17 cellular contexts compared by ENCODE assay signal in genomic region chr7:120955577-120956149, GRCh38. TPM values are rescaled to one million over a fixed set of nuclear protein-coding genes. Genes with fewer than 3 reads are reported as not detected.
DNase-seq lines count a peak whose midpoint lies in the region; ATAC-seq lines count a peak whose summit lies in the region.
"Had no signal": no experiment of that assay in that cellular context is flagged by ENCODE, and none has a peak within 500 bp of the region (broad histone marks: within the 10 kb centered on the region; RNA-seq: fewer than 3 reads in every experiment).

No MANE protein-coding gene starts in this region.

- no peak overlapping the region for H3K4me2 ChIP-seq in GM23248 (ENCODE audit: unreplicated experiment)
- H3K4me2 ChIP-seq: smooth muscle cell had no signal

- no peaks in the 10 kb centered on the region for H3K9me2 ChIP-seq in GM23248 (ENCODE audit: insufficient read depth)

- H3K9me3 ChIP-seq in CD4-positive, CD25-positive, alpha-beta regulatory T cell (ENCODE audit: control insufficient read depth in 2 of 2, low read length in 2 of 2), result no peaks in the 10 kb centered on the region
- no peaks in the 10 kb centered on the region for H3K9me3 ChIP-seq in GM23248 (ENCODE audit: low read depth)
- H3K9me3 ChIP-seq: Caco-2, esophagus muscularis mucosa had no signal

- H2AFZ ChIP-seq in GM23248, result no peak overlapping the region
- H2AFZ ChIP-seq: parathyroid adenoma had no signal

- H3K27me3 ChIP-seq in CD4-positive, CD25-positive, alpha-beta regulatory T cell (ENCODE audit: control insufficient read depth, insufficient read depth, low read length), result no peaks in the 10 kb centered on the region
- H3K27me3 ChIP-seq in GM23248 (replicated peaks; ENCODE audit: insufficient read depth), result no peaks in the 10 kb centered on the region
- H3K27me3 ChIP-seq: esophagus muscularis mucosa had no signal

- H3F3A ChIP-seq in GM23248 (ENCODE audit: insufficient read depth), result no peaks in the 10 kb centered on the region

- peaks cover 41% of the 10 kb centered on the region for H3K36me3 ChIP-seq in CD4-positive, CD25-positive, alpha-beta regulatory T cell (ENCODE audit: control insufficient read depth, insufficient read depth, low read length)
- H3K36me3 ChIP-seq in GM23248 (ENCODE audit: low read depth), result peaks cover 21% of the 10 kb centered on the region

- DNase-seq in CD4-positive, CD25-positive, alpha-beta regulatory T cell, result peak in 1 of 3 donors; percentile 34
- DNase-seq in hepatic stellate cell (ENCODE audit: low spot score) (no peak), GM23248 (no peak)
- DNase-seq: activated CD4-positive, CD25-positive, alpha-beta regulatory T cell treated with anti-CD3 and anti-CD28 coated beads, Interleukin-2, amount 50 U/mL, for 72 hours; Caco-2; hypothalamus; NCI-H2107; T-cell had no signal

- no peak overlapping the region for H3K4me3 Mint-ChIP-seq in CD4-positive, CD25-positive, alpha-beta regulatory T cell
- H3K4me3 Mint-ChIP-seq: T-cell had no signal

- in situ Hi-C loops in GM23248 (cut with MboI), result no loop called here

- H3K9me3 Mint-ChIP-seq in CD4-positive, CD25-positive, alpha-beta regulatory T cell, result no peaks in the 10 kb centered on the region
- H3K9me3 Mint-ChIP-seq: T-cell had no signal

- ATAC-seq in CD4-positive, CD25-positive, alpha-beta regulatory T cell (ENCODE audit: low read depth in 2 of 2), result no peak
- ATAC-seq in GM19023 (IDR thresholded peaks at IDR 0.05; ENCODE audit: unreplicated experiment) (peak; percentile 25), HG02642 (IDR thresholded peaks at IDR 0.05; ENCODE audit: poor library complexity, unreplicated experiment) (peak; percentile 37), HG03457 (IDR thresholded peaks at IDR 0.05; ENCODE audit: unreplicated experiment) (peak; percentile 52), HG02571 (IDR thresholded peaks at IDR 0.05; ENCODE audit: unreplicated experiment) (no peak), HG03025 (IDR thresholded peaks at IDR 0.05; ENCODE audit: low FRiP score, unreplicated experiment) (no peak)
- ATAC-seq: T-cell had no signal

- peak overlapping the region; percentile 38 for H3K4me3 ChIP-seq in CD4-positive, CD25-positive, alpha-beta regulatory T cell (ENCODE audit: low read depth, low read length)
- H3K4me3 ChIP-seq in GM23248, result no peak overlapping the region
- H3K4me3 ChIP-seq: coronary artery, esophagus muscularis mucosa, smooth muscle cell had no signal

- H3K4me1 ChIP-seq in CD4-positive, CD25-positive, alpha-beta regulatory T cell (ENCODE audit: control insufficient read depth, insufficient read depth, low read length, poor library complexity, severe bottlenecking), result peaks cover 23% of the 10 kb centered on the region
- peaks cover 8% of the 10 kb centered on the region; the same call in 1 of the 2 replicates for H3K4me1 ChIP-seq in GM23248 (ENCODE audit: insufficient read depth)
- H3K4me1 ChIP-seq: Caco-2 had no signal

- WGBS in GM23248 (ENCODE audit: low coverage in 1 of 2, low lambda C conversion rate in 2 of 2, missing lambda C conversion rate in 2 of 2), 2 experiments, result 94 to 99% methylated on average over 3 of the region's 3 CpGs

- 0 out of 2 replicates have a peak, but pooled peaks cover 4% of the 10 kb centered on the region for H4K20me1 ChIP-seq in GM23248 (ENCODE audit: insufficient read depth)

- H3K27ac ChIP-seq in CD4-positive, CD25-positive, alpha-beta regulatory T cell (ENCODE audit: insufficient read depth, low read length, poor library complexity, severe bottlenecking), result no peak overlapping the region
- H3K27ac ChIP-seq in GM23248, result no peak overlapping the region
- H3K27ac ChIP-seq: coronary artery, esophagus muscularis mucosa, parathyroid adenoma had no signal

- H3K4me1 Mint-ChIP-seq in CD4-positive, CD25-positive, alpha-beta regulatory T cell, result peaks cover 23 to 49% (median 31%) of the 10 kb centered on the region in 4 donors

- H3K27ac Mint-ChIP-seq in CD4-positive, CD25-positive, alpha-beta regulatory T cell, result peak overlapping the region in 1 of 3 donors; percentile 49
- H3K27ac Mint-ChIP-seq: T-cell had no signal

- no peak overlapping the region for H3K9ac ChIP-seq in GM23248
- H3K9ac ChIP-seq: parathyroid adenoma had no signal

- H3K36me3 Mint-ChIP-seq in CD4-positive, CD25-positive, alpha-beta regulatory T cell, result peaks cover 42% of the 10 kb centered on the region

- H3K79me2 ChIP-seq in GM23248 (ENCODE audit: insufficient read depth), result peaks cover 28% of the 10 kb centered on the region
- H3K79me2 ChIP-seq: parathyroid adenoma had no signal

- peaks cover 3% of the 10 kb centered on the region for H3K27me3 Mint-ChIP-seq in CD4-positive, CD25-positive, alpha-beta regulatory T cell
- H3K27me3 Mint-ChIP-seq: T-cell had no signal

RNA-seq across cellular contexts. Expression of gene ING3, which starts 5.1 kb away (rescaled TPM):
- 49.3 TPM for total RNA-seq in CD4-positive, CD25-positive, alpha-beta regulatory T cell
- polyA plus RNA-seq in CD4-positive, CD25-positive, alpha-beta regulatory T cell, result 10 to 100 TPM; 30.4 to 41.6 (median 36.6) TPM
- 10.1 and 13.3 TPM in 2 replicates for total RNA-seq in GM23248 (2014; rRNA removed; shearing (Covaris generic))
- 21.6 and 27.0 TPM in 2 replicates for polyA plus RNA-seq in GM23248 (2016; fragmentation: Nextera tagmentation; extraction: Ambion mirVana)

RNA-seq across cellular contexts. Expression of gene CPED1, which starts 32.8 kb away (rescaled TPM):
- 0.17 TPM for total RNA-seq in CD4-positive, CD25-positive, alpha-beta regulatory T cell
- under 1 TPM in 1 of 4 donors, not detected in 3; 0.24 TPM for polyA plus RNA-seq in CD4-positive, CD25-positive, alpha-beta regulatory T cell
- 20.2 and 23.0 TPM in 2 replicates for total RNA-seq in GM23248 (2014; rRNA removed; shearing (Covaris generic))
- polyA plus RNA-seq in GM23248 (2016; fragmentation: Nextera tagmentation; extraction: Ambion mirVana), result 12.4 and 13.5 TPM in 2 replicates

Comparison
In these comparisons a context has a peak if more than half of its experiments do, and no peak if none do; other contexts are left out.
1. ATAC-seq: peak in GM19023 (single experiment), HG02642 (single experiment) and HG03457 (single experiment); none in CD4-positive, CD25-positive, alpha-beta regulatory T cell (0 of 2), HG02571 (single experiment) and HG03025 (single experiment).
2. RNA of gene CPED1, which starts 32.8 kb away (total RNA-seq): 20.2 to 23.0 TPM in GM23248; 0.17 TPM in CD4-positive, CD25-positive, alpha-beta regulatory T cell (single experiment); every median in the first group is over 10 times any median in the second.